ENCODE assay signal across 9 cellular contexts in the genomic region with DNA sequence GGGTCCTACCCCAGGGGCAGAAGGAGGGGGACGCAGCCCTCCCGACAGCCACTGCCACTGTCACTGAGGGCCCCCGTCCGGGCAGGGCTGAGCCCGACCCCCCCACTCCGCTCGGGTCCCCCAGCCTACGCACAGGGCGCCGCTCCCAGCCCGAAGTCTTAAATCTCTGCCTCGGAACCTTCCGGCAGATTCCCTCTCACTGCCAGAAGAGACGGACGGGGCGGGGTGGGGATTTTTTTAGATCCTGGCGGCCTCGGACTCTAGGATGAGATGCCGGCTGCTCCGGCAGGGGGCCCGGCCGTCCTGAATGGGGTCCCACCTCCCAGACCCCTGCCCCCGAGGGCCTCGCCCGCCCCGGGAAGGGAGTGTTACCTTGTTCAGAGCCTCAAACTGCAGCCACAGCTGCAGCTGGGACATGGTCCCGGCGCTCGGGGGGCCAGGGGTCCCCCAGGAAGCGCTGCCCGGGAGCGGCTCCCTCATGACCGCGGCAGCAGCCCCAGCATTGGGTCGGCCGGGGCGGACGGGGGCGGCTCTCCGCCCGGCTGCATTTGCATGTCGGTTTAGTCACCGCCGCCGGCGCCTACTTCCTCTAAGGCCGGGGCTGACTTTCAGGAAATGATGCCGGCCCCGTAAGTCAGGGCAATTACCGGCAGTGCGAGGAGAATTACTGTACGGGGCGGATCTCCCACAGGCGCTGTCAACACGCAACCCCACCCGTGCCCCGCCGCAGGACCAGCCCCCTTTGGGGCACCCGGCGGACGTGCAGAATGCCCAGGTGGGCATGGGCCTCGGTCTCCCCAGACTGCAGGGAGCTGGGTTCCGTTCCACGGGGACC. TPM values are rescaled to one million over a fixed set of nuclear protein-coding genes. Genes with fewer than 3 reads are reported as not detected.
A peak's percentile ranks its signal among the peaks of the same experiment; 100 is the strongest.
DNase-seq lines count a peak whose midpoint lies in the region; ATAC-seq and TF ChIP-seq lines count a peak whose summit lies in the region.
"Had no signal": no experiment of that assay in that cellular context is flagged by ENCODE, and none has a peak within 500 bp of the region (broad histone marks: within the 10 kb centered on the region; RNA-seq: fewer than 3 reads in every experiment).

No MANE protein-coding gene starts in this region.

- intact Hi-C loops in Calu3 (cut with micrococcal nuclease; ENCODE audit: unreplicated experiment) = no loop called here
- intact Hi-C loops in mucosa of descending colon (cut with DNase I, micrococcal nuclease) = no loop called here

- no peaks in the 10 kb centered on the region for H3K4me1 Mint-ChIP-seq in Calu3 (ENCODE audit: low read depth, unreplicated experiment)

- ATAC-seq in GM21737 (IDR thresholded peaks at IDR 0.05; ENCODE audit: unreplicated experiment) (peak; percentile 54), mucosa of descending colon (peak; percentile 78)

- no peak overlapping the region for H3K27ac Mint-ChIP-seq in Calu3 (ENCODE audit: unreplicated experiment)
- H3K27ac Mint-ChIP-seq: brain had no signal

- no TSS peak for BruUV-seq in Calu3 (replicated peaks; lab: Mats Ljungman, UMichigan)

- peaks cover 59% of the 10 kb centered on the region for H3K4me1 ChIP-seq in mucosa of descending colon (ENCODE audit: low read depth)

- peaks cover 59% of the 10 kb centered on the region for H3K36me3 Mint-ChIP-seq in Calu3 (ENCODE audit: insufficient read depth, unreplicated experiment)

- TF ChIP-seq CTCF in Calu3 (IDR thresholded peaks at IDR 0.05; ENCODE audit: unreplicated experiment) (no peak), epithelial cell of esophagus (IDR thresholded peaks at IDR 0.05; ENCODE audit: insufficient read depth, low read depth, low read length, missing control alignments) (no peak), mucosa of descending colon (IDR thresholded peaks at IDR 0.05) (no peak)

- H3K9me3 ChIP-seq in mucosa of descending colon = no peaks in the 10 kb centered on the region

- no peaks in the 10 kb centered on the region for H3K9me3 Mint-ChIP-seq in Calu3 (ENCODE audit: low read depth, unreplicated experiment)
- H3K9me3 Mint-ChIP-seq: brain had no signal

- CTCF ChIA-PET in Calu3 (lab: Charles Lee) = interaction anchor here (0.6 to 0.9 kb wide), 2 partner anchors 9 to 51 kb away, joined by 3 to 4 read pairs; no protein-coding TSS in a partner anchor

- peak overlapping the region; percentile 73 for H3K4me3 Mint-ChIP-seq in Calu3 (ENCODE audit: low read depth, unreplicated experiment)

- DNase-seq in Calu3 = peak; percentile 81
- DNase-seq in NCI-H2227 treated with DMSO at 0.1 percent for 48 hours (lab: John Stamatoyannopoulos, UW) = peak; percentile 1
- DNase-seq in activated CD8-positive, alpha-beta memory T cell treated with anti-CD3 and anti-CD28 coated beads, Interleukin-2, amount 50 U/mL, for 24 hours (ENCODE audit: extremely low read depth) = peak; percentile 72
- DNase-seq in epithelial cell of esophagus (ENCODE audit: low read depth) = peak; percentile 96
- DNase-seq in mucosa of descending colon = peak; percentile 92 to 96 (median 93)
- peak; percentile 64 to 73 for DNase-seq in stimulated activated CD8-positive, alpha-beta memory T cell treated with anti-CD3 and anti-CD28 coated beads, Interleukin-4, amount 100 ng/mL, for 1 hour (ENCODE audit: low read depth in 2 of 2, low spot score in 1 of 2)
- no peak for DNase-seq in NCI-H446 treated with DMSO at 0.1 percent for 48 hours (lab: John Stamatoyannopoulos, UW)

- no peaks in the 10 kb centered on the region for H3K27me3 Mint-ChIP-seq in Calu3 (ENCODE audit: unreplicated experiment)

- H3K36me3 ChIP-seq in mucosa of descending colon (ENCODE audit: low read depth) = peaks cover 3% of the 10 kb centered on the region

- H3K4me3 ChIP-seq in epithelial cell of esophagus (ENCODE audit: low read length) (peak overlapping the region; percentile 50), mucosa of descending colon (peak overlapping the region; percentile 44)

RNA-seq across cellular contexts. Expression of gene GPX4, which starts 28.1 kb away (rescaled TPM):
- 246 and 251 TPM in 2 replicates for total RNA-seq in Calu3 (2022)
- 100 to 1,000 TPM; 126 to 187 (median 144) TPM for total RNA-seq in mucosa of descending colon

RNA-seq across cellular contexts. Expression of gene POLR2E, which starts 36.8 kb away (rescaled TPM):
- 141 and 144 TPM in 2 replicates for total RNA-seq in Calu3 (2022)
- 100 to 1,000 TPM; 108 to 138 (median 133) TPM for total RNA-seq in mucosa of descending colon

RNA-seq across cellular contexts. Expression of gene SBNO2, which starts 42.1 kb away (rescaled TPM):
- total RNA-seq in Calu3 (2022) = 84.9 and 97.8 TPM in 2 replicates
- total RNA-seq in mucosa of descending colon = 10 to 100 TPM; 58.0 to 86.6 (median 74.6) TPM
